Comparison of ENCODE assay signal across 8 cellular contexts in genomic region chr7:43758029-43758860, GRCh38. TPM values are rescaled to one million over a fixed set of nuclear protein-coding genes. Genes with fewer than 3 reads are reported as not detected.
DNase-seq lines count a peak whose midpoint lies in the region; ATAC-seq, FAIRE-seq and TF ChIP-seq lines count a peak whose summit lies in the region.

BLVRA (plus strand) TSS chr7:43758680; CDS start chr7:43771159, 12,479 bp downstream.

- no peaks in the 10 kb centered on the region for H4K20me1 ChIP-seq in endothelial cell of umbilical vein (replicated peaks; ENCODE audit: control insufficient read depth, extremely low read depth, insufficient read depth, low read length)

- CTCF ChIA-PET in activated CD8-positive, alpha-beta memory T cell treated with anti-CD3 and anti-CD28 coated beads, Interleukin-2, amount 10 ng/mL, durations not matched to agents 7 days and 5 days (lab: Charles Lee): interaction anchor here (1.0 to 5.5 kb wide), 7 partner anchors 10 to 176 kb away, joined by 3 to 21 read pairs (median 3); partner anchors contain the start of gene STK17A
- CTCF ChIA-PET in endothelial cell of umbilical vein (lab: Charles Lee): interaction anchor here (0.7 to 1.2 kb wide), 2 partner anchors 9 to 175 kb away, joined by 3 read pairs; partner anchors contain the start of gene STK17A

- peak within 1 kb of the TSS; percentile 49 to 72 (median 68) for H3K4me3 ChIP-seq in endothelial cell of umbilical vein (replicated peaks in 1 of 3; ENCODE audit: insufficient read depth in 1 of 3, low read depth in 1 of 3, low read length in 3 of 3)
- peak within 1 kb of the TSS; percentile 80 for H3K4me3 ChIP-seq in mononuclear cell (ENCODE audit: low read length)

- H3K4me2 ChIP-seq in endothelial cell of umbilical vein (ENCODE audit: insufficient read depth, low read length): peak within 1 kb of the TSS; percentile 91

- no peaks in the 10 kb centered on the region for H3K9me3 Mint-ChIP-seq in activated CD8-positive, alpha-beta memory T cell treated with anti-CD3 and anti-CD28 coated beads, Interleukin-2, amount 10 ng/mL, durations not matched to agents 7 days and 5 days (ENCODE audit: low read depth)

- H3K27ac Mint-ChIP-seq in activated CD8-positive, alpha-beta memory T cell treated with anti-CD3 and anti-CD28 coated beads, Interleukin-2, amount 10 ng/mL, durations not matched to agents 7 days and 5 days: peak within 1 kb of the TSS; percentile 68

- no peaks in the 10 kb centered on the region for H3K36me3 ChIP-seq in endothelial cell of umbilical vein (ENCODE audit: control insufficient read depth in 2 of 2, extremely low read depth in 1 of 2, insufficient read depth in 2 of 2, low read length in 2 of 2)

- peaks cover 9% of the 10 kb centered on the region for H3K27me3 Mint-ChIP-seq in activated CD8-positive, alpha-beta memory T cell treated with anti-CD3 and anti-CD28 coated beads, Interleukin-2, amount 10 ng/mL, durations not matched to agents 7 days and 5 days

- DNase-seq in NCI-H146 (lab: John Stamatoyannopoulos, UW) (peak; percentile 47), NCI-H146 treated with DMSO at 0.1 percent for 48 hours (lab: John Stamatoyannopoulos, UW; ENCODE audit: unreplicated experiment) (no peak), NCI-H460 (ENCODE audit: extremely low read depth, low read depth) (peak; percentile 34), endothelial cell of umbilical vein (ENCODE audit: low read depth, low spot score) (peak; percentile 56)
- peak; percentile 73 for DNase-seq in activated CD8-positive, alpha-beta memory T cell treated with anti-CD3 and anti-CD28 coated beads, Interleukin-2, amount 10 ng/mL, durations not matched to agents 7 days and 5 days
- DNase-seq in stimulated activated CD8-positive, alpha-beta memory T cell treated with anti-CD3 and anti-CD28 coated beads, Interleukin-4, amount 100 ng/mL, for 1 hour (ENCODE audit: low read depth in 2 of 2, low spot score in 1 of 2): peak; percentile 20 to 33

- H3K27ac ChIP-seq in endothelial cell of umbilical vein (ENCODE audit: insufficient read depth, low read depth, low read length): peak within 1 kb of the TSS; percentile 1

- H3K27me3 ChIP-seq in endothelial cell of umbilical vein (ENCODE audit: control insufficient read depth in 2 of 2, insufficient read depth in 2 of 2, low read length in 2 of 2) (peaks cover 0 to 3% of the 10 kb centered on the region in 2 experiments), mononuclear cell (ENCODE audit: insufficient read depth, low read length) (no peaks in the 10 kb centered on the region)

- TF ChIP-seq CTCF in endothelial cell of umbilical vein (IDR thresholded peaks at IDR 0.05; ENCODE audit: extremely low read depth in 1 of 2, insufficient read depth in 1 of 2, low read depth in 1 of 2, low read length in 2 of 2): no peak

- peak; percentile 66 for FAIRE-seq in endothelial cell of umbilical vein (lab: Jason Lieb, UNC)

- no TSS peak for BruUV-seq in endothelial cell of umbilical vein (replicated peaks; lab: Mats Ljungman, UMichigan)

- H3K4me3 Mint-ChIP-seq in activated CD8-positive, alpha-beta memory T cell treated with anti-CD3 and anti-CD28 coated beads, Interleukin-2, amount 10 ng/mL, durations not matched to agents 7 days and 5 days: peak within 1 kb of the TSS; percentile 64

- H3K9me3 ChIP-seq in endothelial cell of umbilical vein (replicated peaks; ENCODE audit: control insufficient read depth, insufficient read depth, low read length): no peaks in the 10 kb centered on the region
- H3K9me3 ChIP-seq in mononuclear cell (ENCODE audit: low read depth, low read length): no peaks in the 10 kb centered on the region

- TF ChIP-seq POLR2A in endothelial cell of umbilical vein (IDR thresholded peaks at IDR 0.05; ENCODE audit: low read depth, low read length): no peak

- peaks cover 33% of the 10 kb centered on the region for H3K4me1 Mint-ChIP-seq in activated CD8-positive, alpha-beta memory T cell treated with anti-CD3 and anti-CD28 coated beads, Interleukin-2, amount 10 ng/mL, durations not matched to agents 7 days and 5 days

- intact Hi-C loops in endothelial cell of umbilical vein (cut with micrococcal nuclease): no loop called here

- peak; percentile 70 for ATAC-seq in HG02623 (IDR thresholded peaks at IDR 0.05; ENCODE audit: unreplicated experiment)
- peak; percentile 90 for ATAC-seq in activated CD8-positive, alpha-beta memory T cell treated with anti-CD3 and anti-CD28 coated beads, Interleukin-2, amount 10 ng/mL, durations not matched to agents 7 days and 5 days

- dilution Hi-C loops in endothelial cell of umbilical vein (cut with MboI; ENCODE audit: extremely low pct_ligation_motif_present, low sequenced_read_pairs): no loop called here

- peak within 1 kb of the TSS; percentile 45 for H2AFZ ChIP-seq in endothelial cell of umbilical vein (ENCODE audit: low read depth, low read length)

- no peaks in the 10 kb centered on the region for H3K79me2 ChIP-seq in endothelial cell of umbilical vein (ENCODE audit: control insufficient read depth, insufficient read depth, low read length)

- peaks cover 4% of the 10 kb centered on the region for H3K4me1 ChIP-seq in endothelial cell of umbilical vein (ENCODE audit: control insufficient read depth, extremely low read depth, insufficient read depth, low read length)
- peaks cover 74% of the 10 kb centered on the region for H3K4me1 ChIP-seq in mononuclear cell (ENCODE audit: insufficient read depth, low read length)

- POLR2A ChIA-PET in endothelial cell of umbilical vein (lab: Charles Lee): interaction anchor here (1.5 kb wide), 1 partner anchor 176 kb away, joined by 3 read pairs; the partner anchor contains the start of gene STK17A

- H3K36me3 Mint-ChIP-seq in activated CD8-positive, alpha-beta memory T cell treated with anti-CD3 and anti-CD28 coated beads, Interleukin-2, amount 10 ng/mL, durations not matched to agents 7 days and 5 days: no peaks in the 10 kb centered on the region

- H3K9me1 ChIP-seq in endothelial cell of umbilical vein (replicated peaks; ENCODE audit: control insufficient read depth, extremely low read depth, insufficient read depth, low read length): no peaks in the 10 kb centered on the region

- peak within 1 kb of the TSS; percentile 50 for H3K9ac ChIP-seq in endothelial cell of umbilical vein (replicated peaks; ENCODE audit: extremely low read depth, insufficient read depth, low read length)

TF ChIP-seq in endothelial cell of umbilical vein, 7 proteins besides CTCF, POLR2A, EP300 and RAD21:
- TF ChIP-seq JUN (IDR thresholded peaks at IDR 0.05; ENCODE audit: borderline replicate concordance, insufficient read depth, insufficient read length, low read depth): no peak
- TF ChIP-seq GATA2 (IDR thresholded peaks at IDR 0.05; ENCODE audit: insufficient read depth, insufficient read length, low read depth, low read length): no peak
- no peak for TF ChIP-seq MYC (IDR thresholded peaks at IDR 0.05; ENCODE audit: low read depth, low read length)
- TF ChIP-seq MAX (IDR thresholded peaks at IDR 0.05; ENCODE audit: insufficient read depth, insufficient read length): no peak
- no peak for TF ChIP-seq EZH2 (IDR thresholded peaks at IDR 0.05; ENCODE audit: borderline replicate concordance, low read depth, low read length, severe bottlenecking)
- TF ChIP-seq FOS (IDR thresholded peaks at IDR 0.05; ENCODE audit: borderline replicate concordance, insufficient read depth, low read length): no peak
- no peak for TF ChIP-seq POLR2AphosphoS5 (IDR thresholded peaks at IDR 0.05; ENCODE audit: insufficient read depth, low read depth, low read length)

RNA-seq across cellular contexts. Expression of gene BLVRA, which starts in this region (rescaled TPM):
- 68.1 and 85.1 TPM in 2 replicates for total RNA-seq in NCI-H460 (2014; rRNA removed; shearing (Covaris generic))
- 43.0 and 53.9 TPM in 2 replicates for polyA plus RNA-seq in NCI-H460 (2014; cell fraction: nucleus; rRNA removed)
- 10 to 100 TPM; 37.2 to 46.9 TPM for total RNA-seq in activated CD8-positive, alpha-beta memory T cell treated with anti-CD3 and anti-CD28 coated beads, Interleukin-2, amount 10 ng/mL, durations not matched to agents 7 days and 5 days
- 34.5 and 38.2 TPM in 2 replicates for total RNA-seq in endothelial cell of umbilical vein
- 15.8 and 24.0 TPM in 2 replicates for polyA plus RNA-seq in endothelial cell of umbilical vein
- 41.0 and 45.8 TPM in 2 replicates for polyA plus RNA-seq in endothelial cell of umbilical vein (2011; cell fraction: cytosol; rRNA removed)
- polyA plus RNA-seq in endothelial cell of umbilical vein (2011; cell fraction: nucleus; rRNA removed): 14.3 and 18.4 TPM in 2 replicates
- polyA plus RNA-seq in endothelial cell of umbilical vein (2012): 39.7 and 46.6 TPM in 2 replicates
- polyA minus RNA-seq in endothelial cell of umbilical vein: 19.7 and 41.2 TPM in 2 replicates
- 17.2 TPM for polyA minus RNA-seq in endothelial cell of umbilical vein (2011; cell fraction: cytosol; rRNA and poly(A)+ RNA removed)
- polyA minus RNA-seq in endothelial cell of umbilical vein (2011; cell fraction: nucleus; rRNA and poly(A)+ RNA removed): 3.4 and 3.5 TPM in 2 replicates
- 24.1 TPM for total RNA-seq in mononuclear cell
